ENCODE assay signal across 22 cellular contexts in genomic region chr14:69006346-69006745, GRCh38. TPM values are rescaled to one million over a fixed set of nuclear protein-coding genes. Genes with fewer than 3 reads are reported as not detected.
A peak's percentile ranks its signal among the peaks of the same experiment; 100 is the strongest.
DNase-seq lines count a peak whose midpoint lies in the region; TF ChIP-seq lines count a peak whose summit lies in the region.
"Had no signal": no experiment of that assay in that cellular context is flagged by ENCODE, and none has a peak within 500 bp of the region (broad histone marks: within the 10 kb centered on the region; RNA-seq: fewer than 3 reads in every experiment).

No MANE protein-coding gene starts in this region.

- H3K4me2 ChIP-seq in trophoblast cell (ENCODE audit: low read length) = no peak overlapping the region

- H2AK5ac ChIP-seq in trophoblast cell (ENCODE audit: low read length) = no peak overlapping the region

- H3K23ac ChIP-seq in trophoblast cell (ENCODE audit: low read length) = no peak overlapping the region

- no peak overlapping the region for H3K14ac ChIP-seq in trophoblast cell (ENCODE audit: low read length)

- peak overlapping the region; percentile 34 for H2BK12ac ChIP-seq in trophoblast cell (ENCODE audit: low read length)

- H3K18ac ChIP-seq in trophoblast cell (ENCODE audit: low read length) = no peak overlapping the region

- H4K8ac ChIP-seq in trophoblast cell (ENCODE audit: low read depth, low read length) = no peak overlapping the region

- intact Hi-C loops in esophagus muscularis mucosa (cut with DNase I) = no loop called here
- intact Hi-C loops in vagina (cut with DNase I) = no loop called here
- intact Hi-C loops in posterior vena cava (cut with DNase I) = no loop called here

- H3K4me1 ChIP-seq in esophagus muscularis mucosa = peaks cover 10 to 35% (median 26%) of the 10 kb centered on the region in 4 donors
- H3K4me1 ChIP-seq in trophoblast cell (ENCODE audit: control insufficient read depth in 1 of 2, insufficient read depth in 2 of 2, low read length in 2 of 2) = peaks cover 16 to 25% of the 10 kb centered on the region in 2 experiments
- H3K4me1 ChIP-seq in vagina = peaks cover 19% of the 10 kb centered on the region

- no peaks in the 10 kb centered on the region for H3K9me3 ChIP-seq in esophagus muscularis mucosa
- H3K9me3 ChIP-seq in trophoblast cell (ENCODE audit: insufficient read depth, low read depth, low read length) = no peaks in the 10 kb centered on the region
- no peaks in the 10 kb centered on the region for H3K9me3 ChIP-seq in vagina
- H3K9me3 ChIP-seq: heart left ventricle had no signal

- peaks cover 6% of the 10 kb centered on the region for H3K79me1 ChIP-seq in trophoblast cell (ENCODE audit: low read length)

- no peak overlapping the region for H3K4ac ChIP-seq in trophoblast cell (ENCODE audit: low read depth, low read length)

- H2BK5ac ChIP-seq in trophoblast cell (ENCODE audit: low read depth, low read length, poor library complexity) = no peak overlapping the region

- H3K4me3 ChIP-seq in esophagus muscularis mucosa (no peak overlapping the region), trophoblast cell (ENCODE audit: low read depth, low read length) (no peak overlapping the region), vagina (no peak overlapping the region)
- H3K4me3 ChIP-seq: cardiac muscle cell, heart left ventricle had no signal

- TF ChIP-seq POLR2A in esophagus muscularis mucosa (IDR thresholded peaks at IDR 0.05; ENCODE audit: low read depth) (no peak), vagina (IDR thresholded peaks at IDR 0.05) (no peak)

- peak; percentile 51 for DNase-seq in activated effector memory CD4-positive, alpha-beta T cell treated with anti-CD3 and anti-CD28 coated beads, Interleukin-2, amount 50 U/mL, for 16 hours
- DNase-seq in activated effector memory CD4-positive, alpha-beta T cell treated with Interleukin-2 at 50 U/mL for 16 hours = no peak
- DNase-seq in esophagus muscularis mucosa (ENCODE audit: extremely low spot score) (no peak), trophoblast cell (no peak), vagina (ENCODE audit: extremely low spot score in 2 of 2) (no peak), NCI-H1092 (lab: John Stamatoyannopoulos, UW) (no peak), NOMO-1 treated with DMSO at 0.1 percent for 48 hours (lab: John Stamatoyannopoulos, UW; ENCODE audit: unreplicated experiment) (no peak), posterior vena cava (ENCODE audit: low spot score) (no peak)
- DNase-seq: AML-193; CD4-positive, CD25-positive, alpha-beta regulatory T cell; DND-41; GF-D8; KG1; midbrain; naive thymus-derived CD8-positive, alpha-beta T cell; NCI-H1105 treated with DMSO at 0.1 percent for 48 hours; NCI-H187 treated with DMSO at 0.1 percent for 48 hours; NCI-H2171; NCI-H510A treated with DMSO at 0.1 percent for 48 hours; T-helper 2 cell had no signal

- H3K36me3 ChIP-seq in esophagus muscularis mucosa (no peaks in the 10 kb centered on the region), trophoblast cell (ENCODE audit: control insufficient read depth in 1 of 2, insufficient read depth in 2 of 2, low read length in 2 of 2) (no peaks in the 10 kb centered on the region), vagina (no peaks in the 10 kb centered on the region)
- H3K36me3 ChIP-seq: cardiac muscle cell, heart left ventricle had no signal

- no peaks in the 10 kb centered on the region for H3K79me2 ChIP-seq in trophoblast cell (ENCODE audit: control insufficient read depth, insufficient read depth, low read length, poor library complexity)

- no peak overlapping the region for H3K9ac ChIP-seq in trophoblast cell (ENCODE audit: low read length)

- H4K91ac ChIP-seq in trophoblast cell (ENCODE audit: low read depth, low read length) = no peak overlapping the region

- TF ChIP-seq CTCF in esophagus muscularis mucosa (IDR thresholded peaks at IDR 0.05) = no peak
- no peak for TF ChIP-seq CTCF in vagina (IDR thresholded peaks at IDR 0.05)

- H3K27me3 ChIP-seq in esophagus muscularis mucosa (no peaks in the 10 kb centered on the region), trophoblast cell (ENCODE audit: insufficient read depth, low read length) (no peaks in the 10 kb centered on the region), vagina (no peaks in the 10 kb centered on the region)
- H3K27me3 ChIP-seq: cardiac muscle cell, heart left ventricle had no signal

- H3K27ac ChIP-seq in esophagus muscularis mucosa (replicated peaks in 1 of 4) (peak overlapping the region; percentile 49 to 68 (median 62)), trophoblast cell (ENCODE audit: low read depth, low read length) (no peak overlapping the region), vagina (peak overlapping the region; percentile 31)
- H3K27ac ChIP-seq: cardiac muscle cell, heart left ventricle had no signal

- no peak overlapping the region for H2BK120ac ChIP-seq in trophoblast cell (ENCODE audit: insufficient read depth, low read length, poor library complexity)

- no peak for TF ChIP-seq EP300 in esophagus muscularis mucosa (IDR thresholded peaks at IDR 0.05)

- no peak overlapping the region for H2AFZ ChIP-seq in trophoblast cell (ENCODE audit: insufficient read depth, low read length, poor library complexity)

- WGBS in esophagus muscularis mucosa = 100% methylated on average over 5 of the region's 5 CpGs
- WGBS in trophoblast cell (ENCODE audit: extremely low coverage, insufficient coverage, insufficient read length) = no CpG with 5 or more reads among the region's 5 CpGs

- H4K12ac ChIP-seq in trophoblast cell (ENCODE audit: low read depth, low read length) = no peak overlapping the region

RNA-seq across cellular contexts. Expression of gene ACTN1, which starts 27.2 kb away (rescaled TPM):
- total RNA-seq in esophagus muscularis mucosa (1,000 to 10,000 TPM in 3 of 4 donors, 100 to 1,000 TPM in 1; 958 to 2,110 (median 1,439) TPM), vagina (209 TPM), posterior vena cava (100 to 1,000 TPM; 665 to 826 TPM)
- 427 and 440 TPM in 2 replicates for polyA plus RNA-seq in trophoblast cell (2013)
